Comparison of ENCODE assay signal across 29 cellular contexts in the genomic region with DNA sequence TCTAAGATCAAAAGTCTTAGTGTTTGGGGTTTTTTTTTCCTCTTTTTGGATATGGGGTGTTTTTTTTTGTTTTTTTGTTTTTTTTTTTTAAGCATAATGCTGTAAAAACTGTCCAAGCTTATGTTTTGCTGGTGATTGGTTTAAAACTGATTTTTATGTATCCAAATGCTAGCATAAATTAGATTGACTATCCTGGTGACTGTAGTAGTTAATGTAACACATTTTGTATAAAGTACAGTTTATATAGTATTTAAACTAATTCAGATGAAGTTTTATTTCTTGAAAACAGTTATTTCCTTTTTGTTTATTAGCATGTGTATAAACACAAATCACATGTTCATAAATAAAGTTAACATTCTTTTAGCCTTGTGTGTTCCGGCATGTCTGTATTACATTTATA.
"Had no signal": no experiment of that assay in that cellular context is flagged by ENCODE, and none has a peak within 500 bp of the region (broad histone marks: within the 10 kb centered on the region; RNA-seq: fewer than 3 reads in every experiment).

No MANE protein-coding gene starts in this region.

- H3K9ac ChIP-seq: parathyroid adenoma had no signal

- H3K4me1 ChIP-seq: foreskin keratinocyte, parathyroid adenoma had no signal

- H3K4me2 ChIP-seq: smooth muscle cell had no signal

- H3K9me3 ChIP-seq: esophagus muscularis mucosa, left lung, lower lobe of right lung, mucosa of descending colon, psoas muscle, stomach, thyroid gland, upper lobe of left lung, vagina had no signal

- H3K4me1 Mint-ChIP-seq: WTC11 had no signal

- DNase-seq: activated CD4-positive, alpha-beta memory T cell treated with anti-CD3 and anti-CD28 coated beads, Interleukin-2, amount 10 ng/mL, durations not matched to agents 7 days and 5 days; activated CD4-positive, alpha-beta T cell treated with anti-CD3 and anti-CD28 coated beads for 1 hour; activated CD4-positive, alpha-beta T cell treated with anti-CD3 and anti-CD28 coated beads, Interleukin-2, amount 10 ng/mL, durations not matched to agents 7 days and 5 days; activated effector memory CD4-positive, alpha-beta T cell treated with anti-CD3 and anti-CD28 coated beads, Interleukin-2, amount 50 U/mL, for 16 hours; activated naive CD4-positive, alpha-beta T cell treated with anti-CD3 and anti-CD28 coated beads, Interleukin-2, amount 50 U/mL, for 16 hours; activated naive CD8-positive, alpha-beta T cell treated with anti-CD3 and anti-CD28 coated beads, Interleukin-2, amount 50 U/mL, for 24 hours; amygdala; central memory CD4-positive, alpha-beta T cell; endodermal cell; foreskin keratinocyte; left lung; lower lobe of right lung; mesendoderm; mucosa of descending colon; psoas muscle; stimulated activated CD4-positive, alpha-beta T cell treated with anti-CD3 and anti-CD28 coated beads, Interleukin-1b, Interleukin-23, amount 100 ng/mL, for 48 hours; stimulated activated CD4-positive, alpha-beta T cell treated with anti-CD3 and anti-CD28 coated beads, Interleukin-4, amount 100 ng/mL, for 4 hours; stimulated activated CD8-positive, alpha-beta memory T cell treated with anti-CD3 and anti-CD28 coated beads, Interleukin-4, amount 100 ng/mL, for 48 hours; stimulated activated naive B cell treated with anti-CD40 and anti-IgM and Interleukin-4, amounts not matched to agents 10 μg/mL and 1 μg/mL and 100 μg/mL, for 72 hours; stomach; T-helper 2 cell; thyroid gland; upper lobe of left lung had no signal

- H3K4me3 Mint-ChIP-seq: activated CD4-positive, alpha-beta memory T cell treated with anti-CD3 and anti-CD28 coated beads, Interleukin-2, amount 10 ng/mL, durations not matched to agents 7 days and 5 days; activated CD4-positive, alpha-beta T cell treated with anti-CD3 and anti-CD28 coated beads, Interleukin-2, amount 10 ng/mL, durations not matched to agents 7 days and 5 days; activated naive CD8-positive, alpha-beta T cell treated with anti-CD3 and anti-CD28 coated beads, Interleukin-2, amount 50 U/mL, for 24 hours; activated T-helper 1 cell treated with anti-CD3 and anti-CD28 coated beads, Interleukin-12 subunit alpha, Interleukin-12 subunit beta, Interleukin-2, Interleukin-4 antibody, amounts not matched to agents 30 ng/mL and 10 ng/mL and 1 ng/mL, durations not matched to agents 14 hours and 24 hours and 36 hours; endodermal cell; stimulated activated naive B cell treated with anti-CD40 and anti-IgM and Interleukin-4, amounts not matched to agents 10 μg/mL and 1 μg/mL and 100 μg/mL, for 72 hours; WTC11 had no signal

- H3K27me3 Mint-ChIP-seq: activated CD4-positive, alpha-beta memory T cell treated with anti-CD3 and anti-CD28 coated beads, Interleukin-2, amount 10 ng/mL, durations not matched to agents 7 days and 5 days; activated CD4-positive, alpha-beta T cell treated with anti-CD3 and anti-CD28 coated beads, Interleukin-2, amount 10 ng/mL, durations not matched to agents 7 days and 5 days; activated naive CD8-positive, alpha-beta T cell treated with anti-CD3 and anti-CD28 coated beads, Interleukin-2, amount 50 U/mL, for 24 hours; stimulated activated naive B cell treated with anti-CD40 and anti-IgM and Interleukin-4, amounts not matched to agents 10 μg/mL and 1 μg/mL and 100 μg/mL, for 72 hours had no signal

- H3K9me3 Mint-ChIP-seq: activated CD4-positive, alpha-beta memory T cell treated with anti-CD3 and anti-CD28 coated beads, Interleukin-2, amount 10 ng/mL, durations not matched to agents 7 days and 5 days; activated CD4-positive, alpha-beta T cell treated with anti-CD3 and anti-CD28 coated beads, Interleukin-2, amount 10 ng/mL, durations not matched to agents 7 days and 5 days; activated naive CD8-positive, alpha-beta T cell treated with anti-CD3 and anti-CD28 coated beads, Interleukin-2, amount 50 U/mL, for 24 hours; activated T-helper 1 cell treated with anti-CD3 and anti-CD28 coated beads, Interleukin-12 subunit alpha, Interleukin-12 subunit beta, Interleukin-2, Interleukin-4 antibody, amounts not matched to agents 30 ng/mL and 10 ng/mL and 1 ng/mL, durations not matched to agents 14 hours and 24 hours and 36 hours; endodermal cell; stimulated activated naive B cell treated with anti-CD40 and anti-IgM and Interleukin-4, amounts not matched to agents 10 μg/mL and 1 μg/mL and 100 μg/mL, for 72 hours; WTC11 had no signal

- H3K27ac ChIP-seq: esophagus muscularis mucosa, foreskin keratinocyte, left lung, lower lobe of right lung, parathyroid adenoma, psoas muscle, stomach, thyroid gland, upper lobe of left lung, vagina had no signal

- H2AFZ ChIP-seq: parathyroid adenoma had no signal

- H3K27me3 ChIP-seq: esophagus muscularis mucosa, foreskin keratinocyte, left lung, stomach, thyroid gland, upper lobe of left lung, vagina had no signal

- ATAC-seq: activated naive CD8-positive, alpha-beta T cell treated with anti-CD3 and anti-CD28 coated beads, Interleukin-2, amount 50 U/mL, for 24 hours; foreskin keratinocyte; left lung; lower lobe of right lung; mucosa of descending colon; psoas muscle; stimulated activated naive B cell treated with anti-CD40 and anti-IgM and Interleukin-4, amounts not matched to agents 10 μg/mL and 1 μg/mL and 100 μg/mL, for 72 hours; WTC11 had no signal

- H3K4me3 ChIP-seq: esophagus muscularis mucosa, left lung, lower lobe of right lung, mucosa of descending colon, psoas muscle, smooth muscle cell, stomach, thyroid gland, upper lobe of left lung, vagina had no signal

- H3K27ac Mint-ChIP-seq: activated CD4-positive, alpha-beta memory T cell treated with anti-CD3 and anti-CD28 coated beads, Interleukin-2, amount 10 ng/mL, durations not matched to agents 7 days and 5 days; activated CD4-positive, alpha-beta T cell treated with anti-CD3 and anti-CD28 coated beads, Interleukin-2, amount 10 ng/mL, durations not matched to agents 7 days and 5 days; activated naive CD8-positive, alpha-beta T cell treated with anti-CD3 and anti-CD28 coated beads, Interleukin-2, amount 50 U/mL, for 24 hours; activated T-helper 1 cell treated with anti-CD3 and anti-CD28 coated beads, Interleukin-12 subunit alpha, Interleukin-12 subunit beta, Interleukin-2, Interleukin-4 antibody, amounts not matched to agents 30 ng/mL and 10 ng/mL and 1 ng/mL, durations not matched to agents 14 hours and 24 hours and 36 hours; endodermal cell; stimulated activated naive B cell treated with anti-CD40 and anti-IgM and Interleukin-4, amounts not matched to agents 10 μg/mL and 1 μg/mL and 100 μg/mL, for 72 hours; WTC11 had no signal
